Comparison of ENCODE assay signal across 14 cellular contexts in the genomic region with DNA sequence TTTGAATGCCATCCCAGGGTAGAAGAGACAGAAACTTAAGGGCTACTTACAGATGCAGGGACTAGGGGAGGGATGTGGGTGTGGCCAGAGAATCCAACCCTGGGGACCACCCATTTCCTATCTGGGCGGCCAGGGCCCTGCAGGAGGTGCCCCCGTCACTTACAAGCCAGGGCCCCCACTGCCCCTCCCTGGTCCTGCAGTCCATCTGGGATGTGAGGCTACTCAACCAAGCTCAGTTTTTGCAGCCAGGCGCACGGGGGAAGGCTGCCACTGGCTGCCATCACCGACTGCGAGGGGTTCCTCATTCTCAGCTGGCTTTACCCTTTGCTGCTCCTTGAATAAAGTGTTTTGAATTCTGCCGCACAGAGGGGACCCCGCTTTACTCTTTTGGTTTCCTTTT. TPM values are rescaled to one million over a fixed set of nuclear protein-coding genes. Genes with fewer than 3 reads are reported as not detected.
DNase-seq lines count a peak whose midpoint lies in the region; ATAC-seq and TF ChIP-seq lines count a peak whose summit lies in the region.
"Had no signal": no experiment of that assay in that cellular context is flagged by ENCODE, and none has a peak within 500 bp of the region (broad histone marks: within the 10 kb centered on the region; RNA-seq: fewer than 3 reads in every experiment).

No MANE protein-coding gene starts in this region.

- no peak overlapping the region for H3K4me3 Mint-ChIP-seq in brain
- H3K4me3 Mint-ChIP-seq: CD14-positive monocyte; CD8-positive, alpha-beta memory T cell had no signal

- H3K4me1 ChIP-seq in OCI-LY3 (ENCODE audit: low read length) (peaks cover 9% of the 10 kb centered on the region), uterus (peaks cover 0 to 6% of the 10 kb centered on the region in 2 donors)
- H3K4me1 ChIP-seq: BE2C had no signal

- no peaks in the 10 kb centered on the region for H3K79me2 ChIP-seq in OCI-LY3 (ENCODE audit: low read length)

- H3K9me3 ChIP-seq in OCI-LY3 (ENCODE audit: insufficient read depth, low read length), result no peaks in the 10 kb centered on the region
- H3K9me3 ChIP-seq in uterus, result no peaks in the 10 kb centered on the region
- H3K9me3 ChIP-seq: A549, BE2C, Caco-2 had no signal

- H3K27me3 Mint-ChIP-seq in brain, result peaks cover 9% of the 10 kb centered on the region
- H3K27me3 Mint-ChIP-seq: CD8-positive, alpha-beta memory T cell had no signal

- no peaks in the 10 kb centered on the region for H4K20me1 ChIP-seq in OCI-LY3 (ENCODE audit: insufficient read depth, low read length)

- no peaks in the 10 kb centered on the region for H3K36me3 Mint-ChIP-seq in brain
- H3K36me3 Mint-ChIP-seq: CD8-positive, alpha-beta memory T cell had no signal

- H3K27ac ChIP-seq in OCI-LY3 (ENCODE audit: low read length), result no peak overlapping the region
- H3K27ac ChIP-seq in uterus, result no peak overlapping the region
- H3K27ac ChIP-seq: A549, GM23248 had no signal

- DNase-seq in erythroblast (lab: John Stamatoyannopoulos, UW), result peak; percentile 17 to 27
- no peak for DNase-seq in NCI-H2107 (lab: John Stamatoyannopoulos, UW)
- DNase-seq in uterus, result no peak
- DNase-seq: BE2C; Caco-2; CD8-positive, alpha-beta memory T cell; GF-D8; GM23248 had no signal

- intact Hi-C loops in uterus (cut with DNase I; ENCODE audit: low total_unique reads), result no loop called here

- H3K36me3 ChIP-seq in OCI-LY3 (replicated peaks; ENCODE audit: low read depth, low read length), result no peaks in the 10 kb centered on the region
- H3K36me3 ChIP-seq in uterus, result no peaks in the 10 kb centered on the region
- H3K36me3 ChIP-seq: BE2C had no signal

- H2AFZ ChIP-seq in OCI-LY3 (ENCODE audit: low read depth, low read length), result no peak overlapping the region
- H2AFZ ChIP-seq: GM23248 had no signal

- no peak overlapping the region for H3K9ac ChIP-seq in OCI-LY3 (ENCODE audit: low read length)
- H3K9ac ChIP-seq: GM23248 had no signal

- ATAC-seq in HG03196 (IDR thresholded peaks at IDR 0.05; ENCODE audit: unreplicated experiment), result no peak
- ATAC-seq: A549, HCT116 had no signal

- H3K4me2 ChIP-seq in OCI-LY3 (ENCODE audit: low read length), result peak overlapping the region; percentile 36; the same call in 1 of the 2 replicates
- H3K4me2 ChIP-seq: A549 had no signal

- H3K4me1 Mint-ChIP-seq in brain, result peaks cover 88% of the 10 kb centered on the region
- H3K4me1 Mint-ChIP-seq: CD14-positive monocyte had no signal

- no peak for TF ChIP-seq CTCF in OCI-LY3 (IDR thresholded peaks at IDR 0.05; ENCODE audit: low read depth, low read length)
- TF ChIP-seq CTCF in brain (conservative IDR thresholded peaks at IDR 0.05), result no peak
- no peak for TF ChIP-seq CTCF in uterus (IDR thresholded peaks at IDR 0.05)

- H3K27me3 ChIP-seq in OCI-LY3 (ENCODE audit: low read depth, low read length), result no peaks in the 10 kb centered on the region
- H3K27me3 ChIP-seq in uterus, result no peaks in the 10 kb centered on the region
- H3K27me3 ChIP-seq: BE2C had no signal

- peaks cover 0 to 4% (median 0%) of the 10 kb centered on the region in 5 experiments for H3K9me3 Mint-ChIP-seq in brain
- H3K9me3 Mint-ChIP-seq: CD14-positive monocyte; CD8-positive, alpha-beta memory T cell had no signal

- TF ChIP-seq POLR2A in erythroblast (IDR thresholded peaks at IDR 0.05; ENCODE audit: low read length), result no peak
- TF ChIP-seq POLR2A in uterus (IDR thresholded peaks at IDR 0.05), result no peak

- H3K4me3 ChIP-seq in OCI-LY3 (ENCODE audit: low read length) (no peak overlapping the region), uterus (no peak overlapping the region)
- H3K4me3 ChIP-seq: A549, GM23248 had no signal

- peak overlapping the region; percentile 17 to 96 (median 56) for H3K27ac Mint-ChIP-seq in brain

RNA-seq across cellular contexts. Expression of a gene that starts 42.1 kb away (rescaled TPM):
- 45.9 TPM for polyA plus RNA-seq in brain (ENCODE audit: insufficient read depth, low read depth, low replicate concordance)
- total RNA-seq in uterus, result 10 to 100 TPM in 1 of 4 donors, not detected in 3; 27.2 TPM
- polyA plus RNA-seq: CD14-positive monocyte had no signal

Comparison
In these comparisons a context has a peak if more than half of its experiments do, and no peak if none do; other contexts are left out.
1. DNase-seq: peak in erythroblast (2 of 2); none in NCI-H2107 (single experiment) and uterus (0 of 2).